ENCODE assay signal across 8 cellular contexts in genomic region chr1:183023601-183024351, GRCh38. TPM values are rescaled to one million over a fixed set of nuclear protein-coding genes. Genes with fewer than 3 reads are reported as not detected.
DNase-seq lines count a peak whose midpoint lies in the region; ATAC-seq and TF ChIP-seq lines count a peak whose summit lies in the region.

No MANE protein-coding gene starts in this region.

- TF ChIP-seq CTCF in Calu3 (IDR thresholded peaks at IDR 0.05; ENCODE audit: unreplicated experiment) (peak; percentile 78), osteocyte (IDR thresholded peaks at IDR 0.05) (peak; percentile 53)

- peak; percentile 94 for DNase-seq in Calu3
- DNase-seq in NCI-H526 treated with DMSO at 0.1 percent for 48 hours (lab: John Stamatoyannopoulos, UW), result peak; percentile 90
- DNase-seq in activated T-helper 2 cell treated with anti-CD3 and anti-CD28 coated beads, Interferon-gamma antibody, Interleukin-2, Interleukin-4, amounts not matched to agents 10 μg/mL and 5 μg/mL and 100 μg/mL, durations not matched to agents 14 hours and 24 hours and 36 hours (ENCODE audit: low spot score), result peak; percentile 28
- DNase-seq in Right ventricle myocardium inferior (ENCODE audit: missing footprints), result peak; percentile 80
- DNase-seq in osteocyte (ENCODE audit: extremely low spot score, unreplicated experiment), result peak; percentile 88
- DNase-seq in NCI-H446 treated with DMSO at 0.1 percent for 48 hours (lab: John Stamatoyannopoulos, UW), result no peak

- CTCF ChIA-PET in Calu3 (lab: Charles Lee), result interaction anchor here (0.8 to 2.4 kb wide), 3 partner anchors 20 to 61 kb away, joined by 3 to 24 read pairs (median 4); no protein-coding TSS in a partner anchor

- intact Hi-C loops in Calu3 (cut with micrococcal nuclease; ENCODE audit: unreplicated experiment) (loop anchor here (1.0 to 2.0 kb wide), 2 partner anchors 55 to 165 kb away; no protein-coding TSS in a partner anchor), Right ventricle myocardium inferior (cut with DNase I) (loop anchor here (2.0 to 5.0 kb wide), 5 partner anchors 61 to 289 kb away; no protein-coding TSS in a partner anchor)
- intact Hi-C loops in activated T-helper 2 cell treated with anti-CD3 and anti-CD28 coated beads, Interferon-gamma antibody, Interleukin-2, Interleukin-4, amounts not matched to agents 10 μg/mL and 5 μg/mL and 100 μg/mL, durations not matched to agents 14 hours and 24 hours and 36 hours (cut with micrococcal nuclease), result no loop called here

- peak overlapping the region; percentile 85 for H3K27ac Mint-ChIP-seq in Calu3 (ENCODE audit: unreplicated experiment)
- H3K27ac Mint-ChIP-seq in activated T-helper 2 cell treated with anti-CD3 and anti-CD28 coated beads, Interferon-gamma antibody, Interleukin-2, Interleukin-4, amounts not matched to agents 10 μg/mL and 5 μg/mL and 100 μg/mL, durations not matched to agents 14 hours and 24 hours and 36 hours, result no peak overlapping the region
- H3K27ac Mint-ChIP-seq in osteocyte (ENCODE audit: unreplicated experiment), result peak overlapping the region; percentile 97

- H3K27me3 Mint-ChIP-seq in Calu3 (ENCODE audit: unreplicated experiment), result no peaks in the 10 kb centered on the region
- peaks cover 75% of the 10 kb centered on the region for H3K27me3 Mint-ChIP-seq in activated T-helper 2 cell treated with anti-CD3 and anti-CD28 coated beads, Interferon-gamma antibody, Interleukin-2, Interleukin-4, amounts not matched to agents 10 μg/mL and 5 μg/mL and 100 μg/mL, durations not matched to agents 14 hours and 24 hours and 36 hours (ENCODE audit: low read depth)
- no peaks in the 10 kb centered on the region for H3K27me3 Mint-ChIP-seq in osteocyte (ENCODE audit: unreplicated experiment)

- no TSS peak for BruUV-seq in Calu3 (replicated peaks; lab: Mats Ljungman, UMichigan)

- H3K9me3 Mint-ChIP-seq in Calu3 (ENCODE audit: low read depth, unreplicated experiment) (no peaks in the 10 kb centered on the region), osteocyte (ENCODE audit: unreplicated experiment) (no peaks in the 10 kb centered on the region)
- H3K9me3 Mint-ChIP-seq in activated T-helper 2 cell treated with anti-CD3 and anti-CD28 coated beads, Interferon-gamma antibody, Interleukin-2, Interleukin-4, amounts not matched to agents 10 μg/mL and 5 μg/mL and 100 μg/mL, durations not matched to agents 14 hours and 24 hours and 36 hours, result no peaks in the 10 kb centered on the region

- ATAC-seq in GM19397 (IDR thresholded peaks at IDR 0.05; ENCODE audit: unreplicated experiment), result peak; percentile 69
- ATAC-seq in HG03432 (IDR thresholded peaks at IDR 0.05; ENCODE audit: unreplicated experiment), result peak; percentile 69
- peak; percentile 29 for ATAC-seq in Right ventricle myocardium inferior

- peaks cover 82% of the 10 kb centered on the region for H3K36me3 Mint-ChIP-seq in Calu3 (ENCODE audit: insufficient read depth, unreplicated experiment)
- peaks cover 3% of the 10 kb centered on the region for H3K36me3 Mint-ChIP-seq in activated T-helper 2 cell treated with anti-CD3 and anti-CD28 coated beads, Interferon-gamma antibody, Interleukin-2, Interleukin-4, amounts not matched to agents 10 μg/mL and 5 μg/mL and 100 μg/mL, durations not matched to agents 14 hours and 24 hours and 36 hours (ENCODE audit: low read depth)
- no peaks in the 10 kb centered on the region for H3K36me3 Mint-ChIP-seq in osteocyte (ENCODE audit: unreplicated experiment)

- H3K4me1 Mint-ChIP-seq in Calu3 (ENCODE audit: low read depth, unreplicated experiment) (peaks cover 42% of the 10 kb centered on the region), osteocyte (ENCODE audit: unreplicated experiment) (peaks cover 51% of the 10 kb centered on the region)
- peaks cover 11% of the 10 kb centered on the region for H3K4me1 Mint-ChIP-seq in activated T-helper 2 cell treated with anti-CD3 and anti-CD28 coated beads, Interferon-gamma antibody, Interleukin-2, Interleukin-4, amounts not matched to agents 10 μg/mL and 5 μg/mL and 100 μg/mL, durations not matched to agents 14 hours and 24 hours and 36 hours (ENCODE audit: low read depth)

- H3K4me3 Mint-ChIP-seq in Calu3 (ENCODE audit: low read depth, unreplicated experiment), result peak overlapping the region; percentile 94
- peak overlapping the region; percentile 79 for H3K4me3 Mint-ChIP-seq in activated T-helper 2 cell treated with anti-CD3 and anti-CD28 coated beads, Interferon-gamma antibody, Interleukin-2, Interleukin-4, amounts not matched to agents 10 μg/mL and 5 μg/mL and 100 μg/mL, durations not matched to agents 14 hours and 24 hours and 36 hours (ENCODE audit: low read depth)
- peak overlapping the region; percentile 99 for H3K4me3 Mint-ChIP-seq in osteocyte (ENCODE audit: unreplicated experiment)

RNA-seq across cellular contexts. Expression of gene LAMC1, which starts 0.6 kb away (rescaled TPM):
- total RNA-seq in Calu3 (2022), result 368 and 579 TPM in 2 replicates
- total RNA-seq in activated T-helper 2 cell treated with anti-CD3 and anti-CD28 coated beads, Interferon-gamma antibody, Interleukin-2, Interleukin-4, amounts not matched to agents 10 μg/mL and 5 μg/mL and 100 μg/mL, durations not matched to agents 14 hours and 24 hours and 36 hours, result 0.05 and 0.39 TPM in 2 replicates
- total RNA-seq in Right ventricle myocardium inferior, result 100 TPM
- total RNA-seq in osteocyte, result 369 and 384 TPM in 2 replicates

Comparison
In these comparisons a context has a peak if more than half of its experiments do, and no peak if none do; other contexts are left out.
1. RNA of gene LAMC1, which starts 0.6 kb away (total RNA-seq): 368 to 579 TPM in Calu3, 369 to 384 TPM in osteocyte and 100 TPM in Right ventricle myocardium inferior (single experiment); 0.05 to 0.39 TPM in activated T-helper 2 cell treated with anti-CD3 and anti-CD28 coated beads, Interferon-gamma antibody, Interleukin-2, Interleukin-4, amounts not matched to agents 10 μg/mL and 5 μg/mL and 100 μg/mL, durations not matched to agents 14 hours and 24 hours and 36 hours; every median in the first group is over 10 times any median in the second.
2. Peak in every context shown above with its lines, with median percentiles within 50 percentile points of each other: H3K4me3 Mint-ChIP-seq and ATAC-seq.